17 cellular contexts compared by ENCODE assay signal in the genomic region with DNA sequence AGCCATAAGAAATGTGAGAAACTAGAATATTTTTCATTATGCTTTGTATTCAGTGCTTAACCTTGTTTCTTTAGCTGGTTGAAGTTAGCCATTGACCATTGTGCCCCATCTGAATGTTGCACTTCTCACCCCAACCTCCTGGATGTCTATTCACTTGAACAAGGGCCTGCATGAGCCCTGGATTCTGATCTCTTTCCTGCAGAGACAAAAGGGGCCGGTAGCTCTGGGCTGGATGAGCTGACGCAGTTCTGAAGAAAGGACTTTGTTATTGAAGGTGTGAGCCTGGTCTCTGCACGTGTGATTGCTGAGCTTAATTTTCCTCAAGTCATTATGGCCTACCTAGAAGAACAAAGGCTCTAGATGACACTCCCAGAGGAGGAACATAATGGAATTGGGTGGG.
DNase-seq lines count a peak whose midpoint lies in the region; ATAC-seq and TF ChIP-seq lines count a peak whose summit lies in the region.
"Had no signal": no experiment of that assay in that cellular context is flagged by ENCODE, and none has a peak within 500 bp of the region (broad histone marks: within the 10 kb centered on the region; RNA-seq: fewer than 3 reads in every experiment).

No MANE protein-coding gene starts in this region.

- H3K27me3 Mint-ChIP-seq in brain = no peaks in the 10 kb centered on the region
- H3K27me3 Mint-ChIP-seq in T-helper 2 cell treated with Interferon-gamma antibody and Interleukin-4, amounts not matched to agents 5 μg/mL and 100 μg/mL, for 36 hours (ENCODE audit: low read depth) = peaks cover 4% of the 10 kb centered on the region
- H3K27me3 Mint-ChIP-seq: CD4-positive, alpha-beta T cell had no signal

- no peak overlapping the region for H3K18ac ChIP-seq in mesendoderm (ENCODE audit: low read length)

- no peaks in the 10 kb centered on the region for H3K4me1 ChIP-seq in mesendoderm (ENCODE audit: control insufficient read depth, low read depth, low read length)
- H3K4me1 ChIP-seq: Caco-2 had no signal

- no peak overlapping the region for H2BK15ac ChIP-seq in mesendoderm (replicated peaks; ENCODE audit: low read depth)

- H3K79me1 ChIP-seq in mesendoderm (ENCODE audit: low read length) = no peaks in the 10 kb centered on the region

- no peak overlapping the region for H2AK5ac ChIP-seq in mesendoderm (ENCODE audit: low read length)

- peaks cover 0 to 5% (median 0%) of the 10 kb centered on the region in 5 experiments for H3K9me3 Mint-ChIP-seq in brain
- H3K9me3 Mint-ChIP-seq in T-helper 2 cell treated with Interferon-gamma antibody and Interleukin-4, amounts not matched to agents 5 μg/mL and 100 μg/mL, for 36 hours = no peaks in the 10 kb centered on the region
- H3K9me3 Mint-ChIP-seq: CD4-positive, alpha-beta T cell; HFFc6 had no signal

- peak overlapping the region in 3 of 5 experiments; percentile 24 to 69 (median 64) for H3K27ac Mint-ChIP-seq in brain
- H3K27ac Mint-ChIP-seq in T-helper 2 cell treated with Interferon-gamma antibody and Interleukin-4, amounts not matched to agents 5 μg/mL and 100 μg/mL, for 36 hours = no peak overlapping the region
- H3K27ac Mint-ChIP-seq: CD4-positive, alpha-beta T cell; HFFc6 had no signal

- no peak overlapping the region for H3K4me3 ChIP-seq in mesendoderm (ENCODE audit: low read length)

- H3K4ac ChIP-seq in mesendoderm (ENCODE audit: low read depth, low read length) = no peak overlapping the region

- H3K56ac ChIP-seq in mesendoderm (ENCODE audit: low read length) = no peak overlapping the region

- peaks cover 22% of the 10 kb centered on the region for H3K4me1 Mint-ChIP-seq in brain
- H3K4me1 Mint-ChIP-seq in T-helper 2 cell treated with Interferon-gamma antibody and Interleukin-4, amounts not matched to agents 5 μg/mL and 100 μg/mL, for 36 hours (ENCODE audit: low read depth) = no peaks in the 10 kb centered on the region

- H3K36me3 Mint-ChIP-seq in brain = no peaks in the 10 kb centered on the region
- no peaks in the 10 kb centered on the region for H3K36me3 Mint-ChIP-seq in T-helper 2 cell treated with Interferon-gamma antibody and Interleukin-4, amounts not matched to agents 5 μg/mL and 100 μg/mL, for 36 hours (ENCODE audit: low read depth)

- no peak overlapping the region for H2BK5ac ChIP-seq in mesendoderm (ENCODE audit: low read length)

- H3K27ac ChIP-seq in mesendoderm (ENCODE audit: low read depth, low read length) = no peak overlapping the region
- H3K27ac ChIP-seq: C4-2B, HL-60 had no signal

- no peaks in the 10 kb centered on the region for H3K36me3 ChIP-seq in mesendoderm (ENCODE audit: control insufficient read depth, insufficient read depth, low read length)

- DNase-seq in SK-N-DZ (ENCODE audit: low spot score) = peak; percentile 27
- peak; percentile 57 for DNase-seq in mesendoderm
- DNase-seq in T-helper 2 cell treated with Interferon-gamma antibody and Interleukin-4, amounts not matched to agents 5 μg/mL and 100 μg/mL, for 36 hours (ENCODE audit: low spot score) = no peak
- no peak for DNase-seq in NCI-H2081 treated with DMSO at 0.1 percent for 48 hours (lab: John Stamatoyannopoulos, UW)
- DNase-seq: ACHN; Caco-2; CD4-positive, alpha-beta T cell; GDM1; GOT3; H7; HFFc6 had no signal

- no peaks in the 10 kb centered on the region for H3K27me3 ChIP-seq in mesendoderm (ENCODE audit: insufficient read depth, low read length, poor library complexity)

- H2BK120ac ChIP-seq in mesendoderm (ENCODE audit: low read depth, low read length) = no peak overlapping the region

- H3K9ac ChIP-seq in mesendoderm (ENCODE audit: low read length) = no peak overlapping the region

- no CpG with 5 or more reads among the region's 3 CpGs for WGBS in mesendoderm (ENCODE audit: extremely low coverage, insufficient coverage, low lambda C conversion rate)

- H3K4me3 Mint-ChIP-seq in brain = no peak overlapping the region
- H3K4me3 Mint-ChIP-seq in T-helper 2 cell treated with Interferon-gamma antibody and Interleukin-4, amounts not matched to agents 5 μg/mL and 100 μg/mL, for 36 hours = no peak overlapping the region
- H3K4me3 Mint-ChIP-seq: CD4-positive, alpha-beta T cell; HFFc6 had no signal

- no peak overlapping the region for H4K5ac ChIP-seq in mesendoderm (ENCODE audit: low read length)

- H4K8ac ChIP-seq in mesendoderm (ENCODE audit: low read depth, low read length) = no peak overlapping the region

- ATAC-seq in GM19397 (IDR thresholded peaks at IDR 0.05; ENCODE audit: unreplicated experiment) (no peak), HG03442 (IDR thresholded peaks at IDR 0.05; ENCODE audit: unreplicated experiment) (no peak)
- ATAC-seq: HCT116 had no signal

- no peak for TF ChIP-seq CTCF in brain (conservative IDR thresholded peaks at IDR 0.05)

- no peaks in the 10 kb centered on the region for H3K79me2 ChIP-seq in mesendoderm (ENCODE audit: control insufficient read depth, insufficient read depth, low read length)

- H3K23ac ChIP-seq in mesendoderm (ENCODE audit: low read length) = no peak overlapping the region

- H3K4me2 ChIP-seq in mesendoderm (ENCODE audit: low read length) = no peak overlapping the region

Comparison
In these comparisons a context has a peak if more than half of its experiments do, and no peak if none do; other contexts are left out.
1. DNase-seq: peak in SK-N-DZ (single experiment) and mesendoderm (single experiment); none in T-helper 2 cell treated with Interferon-gamma antibody and Interleukin-4, amounts not matched to agents 5 μg/mL and 100 μg/mL, for 36 hours (single experiment) and NCI-H2081 treated with DMSO at 0.1 percent for 48 hours (single experiment).